17 cellular contexts compared by ENCODE assay signal in the genomic region with DNA sequence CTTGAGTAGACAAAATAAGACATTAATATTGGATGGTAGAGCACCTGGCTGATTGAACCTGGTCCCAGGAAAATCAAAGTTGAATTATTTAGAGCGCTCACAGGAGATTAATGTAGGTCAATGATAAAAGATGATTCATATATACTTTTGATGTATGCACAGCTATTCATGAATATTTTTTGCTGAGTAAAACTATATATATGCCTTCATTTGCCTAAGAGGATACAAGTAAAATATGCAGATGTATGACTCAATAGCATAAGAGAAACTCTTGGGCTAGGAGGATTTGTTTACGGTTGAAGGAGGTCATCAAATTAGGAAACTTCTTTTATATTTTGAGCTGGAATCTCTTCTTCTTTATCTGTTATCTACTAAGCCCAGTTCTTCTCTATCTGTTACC.
A peak's percentile ranks its signal among the peaks of the same experiment; 100 is the strongest.
DNase-seq lines count a peak whose midpoint lies in the region; ATAC-seq, FAIRE-seq and TF ChIP-seq lines count a peak whose summit lies in the region.
"Had no signal": no experiment of that assay in that cellular context is flagged by ENCODE, and none has a peak within 500 bp of the region (broad histone marks: within the 10 kb centered on the region; RNA-seq: fewer than 3 reads in every experiment).

No MANE protein-coding gene starts in this region.

- no peak overlapping the region for H2AFZ ChIP-seq in keratinocyte (ENCODE audit: control insufficient read depth, low read length)
- H2AFZ ChIP-seq: GM23248 had no signal

- H3K4me1 Mint-ChIP-seq in MCF 10A (ENCODE audit: insufficient read depth, unreplicated experiment) = peaks cover 55% of the 10 kb centered on the region
- H3K4me1 Mint-ChIP-seq: CD8-positive, alpha-beta memory T cell had no signal

- no peak for TF ChIP-seq POLR2A in breast epithelium (IDR thresholded peaks at IDR 0.05)

- no peaks in the 10 kb centered on the region for H3K36me3 Mint-ChIP-seq in MCF 10A (ENCODE audit: insufficient read depth, unreplicated experiment)
- H3K36me3 Mint-ChIP-seq: CD8-positive, alpha-beta memory T cell; IgD-negative memory B cell had no signal

- H3K27ac ChIP-seq in breast epithelium (no peak overlapping the region), epithelial cell of prostate (peak overlapping the region; percentile 100), keratinocyte (ENCODE audit: control insufficient read depth, insufficient read depth, low read length) (peak overlapping the region; percentile 96)
- H3K27ac ChIP-seq: BLaER1, GM23248 had no signal

- FAIRE-seq in keratinocyte (lab: Jason Lieb, UNC) = peak; percentile 43
- FAIRE-seq: GM19239, H54 had no signal

- POLR2A ChIA-PET in MCF 10A (lab: Yijun Ruan, JAX) = interaction anchor here (1.2 to 1.7 kb wide), 2 partner anchors 18 to 202 kb away, joined by 4 to 9 read pairs; a partner anchor contains a TSS

- CTCF ChIA-PET in MCF 10A (lab: Yijun Ruan, JAX) = no interaction called here

- H3K9me1 ChIP-seq in keratinocyte (ENCODE audit: control insufficient read depth, extremely low read depth, insufficient read depth, low read length) = no peaks in the 10 kb centered on the region

- H3K79me2 ChIP-seq in keratinocyte (ENCODE audit: control insufficient read depth, insufficient read depth, low read length) = no peaks in the 10 kb centered on the region

- no peak for TF ChIP-seq CTCF in MCF 10A (IDR thresholded peaks at IDR 0.05; ENCODE audit: unreplicated experiment)
- TF ChIP-seq CTCF in breast epithelium (IDR thresholded peaks at IDR 0.05) = no peak
- no peak for TF ChIP-seq CTCF in keratinocyte (optimal IDR thresholded peaks at IDR 0.05 in 1 of 3, IDR thresholded peaks at IDR 0.05 in 1 of 3, conservative IDR thresholded peaks at IDR 0.05 in 1 of 3; ENCODE audit: extremely low read depth in 1 of 3, insufficient read depth in 2 of 3, low read length in 3 of 3)

- H3K9ac ChIP-seq in adipocyte (ENCODE audit: low read length) (no peak overlapping the region), keratinocyte (ENCODE audit: control insufficient read depth, extremely low read depth, insufficient read depth, low read length) (peak overlapping the region; percentile 74)
- H3K9ac ChIP-seq: BLaER1, GM23248 had no signal

- H3K4me3 Mint-ChIP-seq in MCF 10A (ENCODE audit: unreplicated experiment) = no peak overlapping the region
- H3K4me3 Mint-ChIP-seq: CD8-positive, alpha-beta memory T cell; IgD-negative memory B cell had no signal

- H3K4me2 ChIP-seq in keratinocyte (ENCODE audit: control insufficient read depth, extremely low read depth, insufficient read depth, low read depth, low read length) = peak overlapping the region; percentile 69
- H3K4me2 ChIP-seq: BLaER1 had no signal

- H3K9me3 ChIP-seq in breast epithelium (no peaks in the 10 kb centered on the region), adipocyte (ENCODE audit: control insufficient read depth, low read length) (no peaks in the 10 kb centered on the region), keratinocyte (ENCODE audit: control insufficient read depth, low read depth, low read length) (no peaks in the 10 kb centered on the region)
- H3K9me3 ChIP-seq: BLaER1 had no signal

- no peaks in the 10 kb centered on the region for H3K9me3 Mint-ChIP-seq in MCF 10A (ENCODE audit: unreplicated experiment)

- ATAC-seq in GM19324 (IDR thresholded peaks at IDR 0.05; ENCODE audit: low FRiP score, unreplicated experiment) = no peak

- intact Hi-C loops in MCF 10A (cut with micrococcal nuclease) (loop anchor here (5.0 kb wide), 1 partner anchor 204 kb away; a partner anchor contains a TSS), breast epithelium (cut with DNase I; ENCODE audit: low total_unique reads) (no loop called here)

- no peaks in the 10 kb centered on the region for H3K27me3 Mint-ChIP-seq in MCF 10A (ENCODE audit: insufficient read depth, unreplicated experiment)

- no peaks in the 10 kb centered on the region for H4K20me1 ChIP-seq in keratinocyte (ENCODE audit: control insufficient read depth, extremely low read depth, insufficient read depth, low read length)
- H4K20me1 ChIP-seq: BLaER1 had no signal

- H3K27ac Mint-ChIP-seq in MCF 10A (ENCODE audit: low read depth, unreplicated experiment) = peak overlapping the region; percentile 89
- H3K27ac Mint-ChIP-seq: CD8-positive, alpha-beta memory T cell; IgD-negative memory B cell had no signal

- H3K4me1 ChIP-seq in breast epithelium (no peaks in the 10 kb centered on the region), adipocyte (ENCODE audit: control insufficient read depth, insufficient read depth, low read length) (no peaks in the 10 kb centered on the region), keratinocyte (ENCODE audit: control insufficient read depth, extremely low read depth, insufficient read depth, low read length) (peaks cover 77% of the 10 kb centered on the region)
- H3K4me1 ChIP-seq: BLaER1 had no signal

- dilution Hi-C loops in keratinocyte (cut with MboI; ENCODE audit: extremely low pct_ligation_motif_present, low sequenced_read_pairs) = no loop called here

- H3K27me3 ChIP-seq in breast epithelium = no peaks in the 10 kb centered on the region
- H3K27me3 ChIP-seq in adipocyte (replicated peaks; ENCODE audit: control insufficient read depth, insufficient read depth, low read length) = no peaks in the 10 kb centered on the region
- H3K27me3 ChIP-seq in keratinocyte (ENCODE audit: control insufficient read depth, extremely low read depth, insufficient read depth, low read length) = no peaks in the 10 kb centered on the region
- H3K27me3 ChIP-seq: BLaER1 had no signal

- H3K4me3 ChIP-seq in breast epithelium (no peak overlapping the region), adipocyte (ENCODE audit: low read length) (no peak overlapping the region), keratinocyte (ENCODE audit: control insufficient read depth in 2 of 3, extremely low read depth in 1 of 3, insufficient read depth in 2 of 3, low read depth in 1 of 3, low read length in 3 of 3) (no peak overlapping the region)
- H3K4me3 ChIP-seq: BLaER1, GM23248 had no signal

- no TSS peak for BruUV-seq in MCF 10A (replicated peaks; lab: Mats Ljungman, UMichigan)

- DNase-seq in MCF 10A (ENCODE audit: unreplicated experiment) (no peak), breast epithelium (ENCODE audit: low spot score in 2 of 2) (no peak), adipocyte (ENCODE audit: low read depth) (peak; percentile 19), epithelial cell of prostate (ENCODE audit: low read depth, low spot score) (peak; percentile 79), keratinocyte (ENCODE audit: low read depth, low spot score) (peak; percentile 61), hippocampal formation (lab: John Stamatoyannopoulos, UW) (no peak), COLO829 (ENCODE audit: low spot score) (no peak)
- DNase-seq: 8988T; AML-193; CD8-positive, alpha-beta memory T cell; GF-D8; GM23248 had no signal

- H3K36me3 ChIP-seq in breast epithelium = no peaks in the 10 kb centered on the region
- no peaks in the 10 kb centered on the region for H3K36me3 ChIP-seq in adipocyte (ENCODE audit: control insufficient read depth, insufficient read depth, low read length, severe bottlenecking)
- no peaks in the 10 kb centered on the region for H3K36me3 ChIP-seq in keratinocyte (ENCODE audit: control insufficient read depth in 2 of 2, extremely low read depth in 1 of 2, insufficient read depth in 2 of 2, low read length in 2 of 2)
- H3K36me3 ChIP-seq: BLaER1 had no signal

Comparison
In these comparisons a context has a peak if more than half of its experiments do, and no peak if none do; other contexts are left out.
1. DNase-seq: peak in adipocyte (single experiment), epithelial cell of prostate (single experiment) and keratinocyte (single experiment); none in MCF 10A (single experiment), breast epithelium (0 of 2), hippocampal formation (0 of 2) and COLO829 (single experiment).
2. H3K27ac ChIP-seq: peak in epithelial cell of prostate (single experiment) and keratinocyte (single experiment); none in breast epithelium (0 of 2).